ENCODE assay signal across 1 cellular context in genomic region chr2:118010470-118010869, GRCh38.
A peak's percentile ranks its signal among the peaks of the same experiment; 100 is the strongest.
TF ChIP-seq lines count a peak whose summit lies in the region.

No MANE protein-coding gene starts in this region.

TF ChIP-seq in K562, 482 proteins besides CTCF, POLR2A, EP300 and RAD21 (continued from another document):
- TF ChIP-seq ARID4B (CRISPR knock-in tag; IDR thresholded peaks at IDR 0.05) (no peak), PHTF2 (CRISPR knock-in tag; IDR thresholded peaks at IDR 0.05) (no peak), NR4A1 (CRISPR knock-in tag; IDR thresholded peaks at IDR 0.05) (no peak), NR4A1 (tag; IDR thresholded peaks at IDR 0.05) (no peak), ELF2 (CRISPR knock-in tag; IDR thresholded peaks at IDR 0.05) (no peak), TBP (optimal IDR thresholded peaks at IDR 0.05; ENCODE audit: low read depth, low read length) (no peak), RHOXF2B (CRISPR knock-in tag; conservative IDR thresholded peaks at IDR 0.05) (no peak), CBFA2T2 (conservative IDR thresholded peaks at IDR 0.05) (peak; percentile 90), ARID1B (IDR thresholded peaks at IDR 0.05) (peak; percentile 89), ZNF589 (CRISPR knock-in tag; IDR thresholded peaks at IDR 0.05; ENCODE audit: low read depth) (no peak), KDM1A (IDR thresholded peaks at IDR 0.05) (peak; percentile 97), NKRF (IDR thresholded peaks at IDR 0.05; ENCODE audit: borderline replicate concordance) (no peak), VEZF1 (CRISPR knock-in tag; IDR thresholded peaks at IDR 0.05) (0 out of 2 replicates have a peak, but pooled peaks have one; percentile 28), CSDE1 (IDR thresholded peaks at IDR 0.05) (no peak), CC2D1A (IDR thresholded peaks at IDR 0.05) (no peak), HDAC2 (IDR thresholded peaks at IDR 0.05) (peak; percentile 85), KLF16 (IDR thresholded peaks at IDR 0.05) (peak; percentile 74), MECOM (CRISPR knock-in tag; IDR thresholded peaks at IDR 0.05) (peak; percentile 85), DMBX1 (CRISPR knock-in tag; IDR thresholded peaks at IDR 0.05; ENCODE audit: borderline replicate concordance) (no peak), CREB5 (CRISPR knock-in tag; IDR thresholded peaks at IDR 0.05) (no peak), PHF21A (IDR thresholded peaks at IDR 0.05; ENCODE audit: borderline replicate concordance, low read depth) (peak; percentile 75; the same call in 1 of the 2 replicates), CHAMP1 (IDR thresholded peaks at IDR 0.05) (0 out of 2 replicates have a peak, but pooled peaks have one; percentile 31), MNT (conservative IDR thresholded peaks at IDR 0.05) (peak in 1 of 2 experiments; percentile 39; a peak in 1 of 4 replicates), RBM15 (IDR thresholded peaks at IDR 0.05; ENCODE audit: insufficient read depth, low read length) (no peak), HDAC1 (IDR thresholded peaks at IDR 0.05) (peak; percentile 30 to 91; a peak in 2 of 4 replicates), ZNF175 (CRISPR knock-in tag; IDR thresholded peaks at IDR 0.05; ENCODE audit: low read depth) (no peak), NR0B1 (IDR thresholded peaks at IDR 0.05; ENCODE audit: partially characterized antibody) (no peak), ZNF830 (CRISPR knock-in tag; IDR thresholded peaks at IDR 0.05) (no peak), ATF2 (CRISPR knock-in tag; IDR thresholded peaks at IDR 0.05) (no peak)
